11 cellular contexts compared by ENCODE assay signal in the genomic region with DNA sequence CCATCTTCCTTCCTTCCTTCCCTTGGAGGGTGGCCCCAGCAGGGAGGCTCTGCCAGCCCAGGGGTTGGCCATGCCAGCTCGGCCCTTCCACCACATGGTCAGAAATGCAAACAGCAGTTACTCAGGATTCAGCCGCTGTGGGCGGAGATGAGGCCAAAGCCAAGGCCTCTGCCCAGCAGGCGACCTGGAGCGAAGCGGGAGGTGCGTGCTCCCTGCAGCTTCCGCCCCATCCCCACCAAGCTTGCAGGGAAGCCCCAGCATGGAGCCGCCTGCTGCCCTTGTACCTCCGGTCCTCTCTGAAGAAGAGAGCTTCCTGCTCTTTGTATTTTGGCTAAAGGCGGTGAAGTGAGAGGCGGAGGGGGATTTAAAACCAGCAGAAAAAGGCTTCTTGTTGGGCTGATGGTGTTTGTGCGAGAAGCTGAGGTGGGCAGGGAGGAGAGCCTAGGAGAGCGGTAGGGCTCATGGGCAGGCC. TPM values are rescaled to one million over a fixed set of nuclear protein-coding genes. Genes with fewer than 3 reads are reported as not detected.
DNase-seq lines count a peak whose midpoint lies in the region; ATAC-seq and TF ChIP-seq lines count a peak whose summit lies in the region.
"Had no signal": no experiment of that assay in that cellular context is flagged by ENCODE, and none has a peak within 500 bp of the region (broad histone marks: within the 10 kb centered on the region; RNA-seq: fewer than 3 reads in every experiment).

No MANE protein-coding gene starts in this region.

- no peak overlapping the region for H3K4me3 ChIP-seq in HEK293 (ENCODE audit: low read depth, low read length)
- H3K4me3 ChIP-seq: esophagus squamous epithelium, pancreas had no signal

- DNase-seq in 8988T (peak; percentile 79), SW480 (ENCODE audit: low spot score) (peak; percentile 46), iPS-NIHi7 (ENCODE audit: extremely low spot score) (peak; percentile 69), CD1c-positive myeloid dendritic cell (ENCODE audit: extremely low spot score) (no peak), left cardiac atrium (no peak), GF-D8 (lab: John Stamatoyannopoulos, UW) (no peak)
- DNase-seq in activated CD4-positive, CD25-positive, alpha-beta regulatory T cell (lab: John Stamatoyannopoulos, UW): no peak
- DNase-seq: esophagus squamous epithelium, NCI-H510A treated with DMSO at 0.1 percent for 48 hours had no signal

- H3K27ac ChIP-seq in HEK293 (ENCODE audit: extremely low read depth, low read depth, low read length): no peak overlapping the region
- H3K27ac ChIP-seq: esophagus squamous epithelium, pancreas had no signal

- ATAC-seq in left cardiac atrium: no peak

- no peak for TF ChIP-seq CTCF in HEK293 (tag by site-specific recombination; IDR thresholded peaks at IDR 0.05)

- no peaks in the 10 kb centered on the region for H3K36me3 ChIP-seq in HEK293 (ENCODE audit: control insufficient read depth in 2 of 2, insufficient read depth in 1 of 2, low read length in 2 of 2)
- H3K36me3 ChIP-seq: esophagus squamous epithelium, pancreas had no signal

- intact Hi-C loops in left cardiac atrium (cut with DNase I): no loop called here

- no peaks in the 10 kb centered on the region for H3K9me3 ChIP-seq in HEK293 (ENCODE audit: control insufficient read depth, insufficient read depth, low read depth, low read length)
- H3K9me3 ChIP-seq: esophagus squamous epithelium, pancreas had no signal

- POLR2A ChIA-PET in HEK293 (lab: Yijun Ruan, JAX): no interaction called here

- H3K4me1 ChIP-seq in HEK293 (ENCODE audit: control insufficient read depth, insufficient read depth, low read length): no peaks in the 10 kb centered on the region
- H3K4me1 ChIP-seq: pancreas had no signal

- CTCF ChIA-PET in HEK293 (lab: Yijun Ruan, JAX): interaction anchor here (0.6 to 0.9 kb wide), 2 partner anchors 213 to 501 kb away, joined by 3 read pairs; no protein-coding TSS in a partner anchor

TF ChIP-seq in HEK293, 187 proteins besides CTCF, POLR2A, EP300 and RAD21:
- TF ChIP-seq ZNF10 (tag by site-specific recombination; IDR thresholded peaks at IDR 0.05) (no peak), ZIC2 (tag by site-specific recombination; IDR thresholded peaks at IDR 0.05) (peak; percentile 99), ZNF600 (tag by site-specific recombination; IDR thresholded peaks at IDR 0.05) (0 out of 2 replicates have a peak, but pooled peaks have one; percentile 28), ZNF654 (tag by site-specific recombination; IDR thresholded peaks at IDR 0.05; ENCODE audit: low read depth) (no peak), ZFHX2 (tag by site-specific recombination; conservative IDR thresholded peaks at IDR 0.05) (0 out of 2 replicates have a peak, but pooled peaks have one; percentile 29), ZNF549 (tag by site-specific recombination; IDR thresholded peaks at IDR 0.05) (no peak), ZNF350 (tag by site-specific recombination; IDR thresholded peaks at IDR 0.05) (no peak), GLIS2 (tag by site-specific recombination; IDR thresholded peaks at IDR 0.05) (0 out of 2 replicates have a peak, but pooled peaks have one; percentile 19)
- TF ChIP-seq, protein P1, sequence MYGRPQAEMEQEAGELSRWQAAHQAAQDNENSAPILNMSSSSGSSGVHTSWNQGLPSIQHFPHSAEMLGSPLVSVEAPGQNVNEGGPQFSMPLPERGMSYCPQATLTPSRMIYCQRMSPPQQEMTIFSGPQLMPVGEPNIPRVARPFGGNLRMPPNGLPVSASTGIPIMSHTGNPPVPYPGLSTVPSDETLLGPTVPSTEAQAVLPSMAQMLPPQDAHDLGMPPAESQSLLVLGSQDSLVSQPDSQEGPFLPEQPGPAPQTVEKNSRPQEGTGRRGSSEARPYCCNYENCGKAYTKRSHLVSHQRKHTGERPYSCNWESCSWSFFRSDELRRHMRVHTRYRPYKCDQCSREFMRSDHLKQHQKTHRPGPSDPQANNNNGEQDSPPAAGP (tag by site-specific recombination; IDR thresholded peaks at IDR 0.05): no peak

RNA-seq across cellular contexts. Expression of a gene that starts 50.4 kb away (rescaled TPM):
- total RNA-seq in left cardiac atrium: 10 to 100 TPM in 1 of 2 donors, 1 to 10 TPM in 1; 9.8 to 14.2 TPM

Comparison
In these comparisons a context has a peak if more than half of its experiments do, and no peak if none do; other contexts are left out.
1. DNase-seq: peak in 8988T (single experiment), SW480 (single experiment) and iPS-NIHi7 (single experiment); none in CD1c-positive myeloid dendritic cell (single experiment), activated CD4-positive, CD25-positive, alpha-beta regulatory T cell (0 of 4), left cardiac atrium (single experiment) and GF-D8 (single experiment).